In genomic region chr22:29018293-29019189, GRCh38 we compare ENCODE assay signal across 31 cellular contexts. TPM values are rescaled to one million over a fixed set of nuclear protein-coding genes. Genes with fewer than 3 reads are reported as not detected.
"Had no signal": no experiment of that assay in that cellular context is flagged by ENCODE, and none has a peak within 500 bp of the region (broad histone marks: within the 10 kb centered on the region; RNA-seq: fewer than 3 reads in every experiment).

No MANE protein-coding gene starts in this region.

- H3K27me3 Mint-ChIP-seq: central memory CD8-positive, alpha-beta T cell had no signal

- ATAC-seq: activated CD4-positive, CD25-positive, alpha-beta regulatory T cell treated with anti-CD3 and anti-CD28 coated beads, Interleukin-2, amount 50 U/mL, for 24 hours; esophagus mucosa; heart right ventricle; left ventricle myocardium superior; naive thymus-derived CD8-positive, alpha-beta T cell; T-helper 17 cell had no signal

- H3K27ac Mint-ChIP-seq: activated naive CD4-positive, alpha-beta T cell treated with anti-CD3 and anti-CD28 coated beads, Interleukin-2, amount 10 ng/mL, durations not matched to agents 7 days and 5 days; activated naive CD8-positive, alpha-beta T cell treated with anti-CD3 and anti-CD28 coated beads, Interleukin-2, amount 10 ng/mL, durations not matched to agents 7 days and 5 days; dendritic cell treated with granulocyte-macrophage colony-stimulating factor and Interleukin-4, amounts not matched to agents 40 ng/mL and 50 ng/mL, for 4 days; endodermal cell; T-helper 17 cell had no signal

- H3K4me1 ChIP-seq: testis, uterus had no signal

- H3K4me3 ChIP-seq: heart right ventricle, right atrium auricular region, testis, uterus had no signal

- H3K27me3 ChIP-seq: heart right ventricle, right atrium auricular region, testis, uterus had no signal

- H3K36me3 Mint-ChIP-seq: activated naive CD4-positive, alpha-beta T cell treated with anti-CD3 and anti-CD28 coated beads, Interleukin-2, amount 10 ng/mL, durations not matched to agents 7 days and 5 days; activated naive CD8-positive, alpha-beta T cell treated with anti-CD3 and anti-CD28 coated beads, Interleukin-2, amount 10 ng/mL, durations not matched to agents 7 days and 5 days had no signal

- H3K36me3 ChIP-seq: heart right ventricle, right atrium auricular region, uterus, WERI-Rb-1 had no signal

- H3K27ac ChIP-seq: heart right ventricle, right atrium auricular region, testis, uterus, WERI-Rb-1 had no signal

- H3K9me3 ChIP-seq: right atrium auricular region, testis, uterus had no signal

- DNase-seq: activated CD4-positive, alpha-beta T cell treated with anti-CD3 and anti-CD28 coated beads for 48 hours; activated CD4-positive, alpha-beta T cell treated with anti-CD3 and anti-CD28 coated beads, Interleukin-2, amount 50 U/mL, for 48 hours; activated CD8-positive, alpha-beta memory T cell treated with anti-CD3 and anti-CD28 coated beads for 24 hours; activated gamma-delta T cell; activated naive CD4-positive, alpha-beta T cell treated with anti-CD3 and anti-CD28 coated beads, Interleukin-2, amount 10 ng/mL, durations not matched to agents 7 days and 5 days; activated naive CD8-positive, alpha-beta T cell treated with anti-CD3 and anti-CD28 coated beads, Interleukin-2, amount 10 ng/mL, durations not matched to agents 7 days and 5 days; activated T-cell treated with anti-CD3 and anti-CD28 coated beads, Interleukin-2, amount 50 U/mL, for 1 hour; amniotic stem cell; endodermal cell; foreskin fibroblast; heart right ventricle; left ventricle myocardium superior; mammary epithelial cell; naive thymus-derived CD8-positive, alpha-beta T cell; stimulated activated CD4-positive, alpha-beta T cell treated with anti-CD3 and anti-CD28 coated beads, Interleukin-2, amount 100 ng/mL, for 48 hours; stimulated activated naive CD4-positive, alpha-beta T cell treated with Interleukin-2 at 50 U/mL for 16 hours; T-helper 17 cell; T1000; testis; trophoblast cell; uterus; WERI-Rb-1 had no signal

- H3K4me3 Mint-ChIP-seq: activated naive CD4-positive, alpha-beta T cell treated with anti-CD3 and anti-CD28 coated beads, Interleukin-2, amount 10 ng/mL, durations not matched to agents 7 days and 5 days; activated naive CD8-positive, alpha-beta T cell treated with anti-CD3 and anti-CD28 coated beads, Interleukin-2, amount 10 ng/mL, durations not matched to agents 7 days and 5 days; central memory CD8-positive, alpha-beta T cell; dendritic cell treated with granulocyte-macrophage colony-stimulating factor and Interleukin-4, amounts not matched to agents 40 ng/mL and 50 ng/mL, for 4 days; endodermal cell; mesothelial cell of epicardium; naive thymus-derived CD8-positive, alpha-beta T cell; T-helper 17 cell had no signal

RNA-seq across cellular contexts. Expression of gene C22orf31, which starts 43.1 kb away (rescaled TPM):
- total RNA-seq: activated naive CD8-positive, alpha-beta T cell treated with anti-CD3 and anti-CD28 coated beads, Interleukin-2, amount 10 ng/mL, durations not matched to agents 7 days and 5 days; astrocyte; endodermal cell; esophagus mucosa; left ventricle myocardium superior; mammary epithelial cell; naive thymus-derived CD8-positive, alpha-beta T cell; omental fat pad; pulmonary artery endothelial cell; right atrium auricular region; T-helper 17 cell; uterus had no signal
- polyA plus RNA-seq: heart right ventricle; mammary epithelial cell; naive thymus-derived CD8-positive, alpha-beta T cell had no signal

RNA-seq across cellular contexts. Expression of gene KREMEN1, which starts 54.3 kb away (rescaled TPM):
- total RNA-seq: naive thymus-derived CD8-positive, alpha-beta T cell had no signal
- polyA plus RNA-seq: naive thymus-derived CD8-positive, alpha-beta T cell had no signal
